In genomic region chr12:53696285-53696654, GRCh38 we compare ENCODE assay signal across 10 cellular contexts. TPM values are rescaled to one million over a fixed set of nuclear protein-coding genes. Genes with fewer than 3 reads are reported as not detected.
DNase-seq lines count a peak whose midpoint lies in the region; ATAC-seq and TF ChIP-seq lines count a peak whose summit lies in the region.
"Had no signal": no experiment of that assay in that cellular context is flagged by ENCODE, and none has a peak within 500 bp of the region (broad histone marks: within the 10 kb centered on the region; RNA-seq: fewer than 3 reads in every experiment).

No MANE protein-coding gene starts in this region.

- 0 to 4% methylated on average over 2 to 11 of the region's 11 CpGs for WGBS in transverse colon (ENCODE audit: low coverage in 1 of 2), 2 donors

- H3K4me3 ChIP-seq in RWPE2 (ENCODE audit: severe bottlenecking): peak overlapping the region; percentile 15
- peak overlapping the region; percentile 40 for H3K4me3 ChIP-seq in epithelial cell of esophagus (ENCODE audit: low read length)
- peak overlapping the region in 2 of 4 donors; percentile 26 to 32 for H3K4me3 ChIP-seq in transverse colon

- TF ChIP-seq CTCF in RWPE2 (IDR thresholded peaks at IDR 0.05; ENCODE audit: poor library complexity, severe bottlenecking): no peak
- no peak for TF ChIP-seq CTCF in epithelial cell of esophagus (IDR thresholded peaks at IDR 0.05; ENCODE audit: insufficient read depth, low read depth, low read length, missing control alignments)
- no peak for TF ChIP-seq CTCF in transverse colon (IDR thresholded peaks at IDR 0.05)

- in situ Hi-C loops in transverse colon (cut with MboI; ENCODE audit: low pct_ligation_motif_present in 1 of 4, low pct_unique_long_range_greater_than_20kb in 1 of 4, low sequenced_read_pairs in 3 of 4): no loop called here

- peak; percentile 87 for DNase-seq in Daoy (ENCODE audit: low read depth)
- DNase-seq in Kasumi-1 (lab: John Stamatoyannopoulos, UW): peak; percentile 20 to 38
- peak; percentile 86 for DNase-seq in RWPE2 (ENCODE audit: low spot score)
- peak; percentile 98 for DNase-seq in epithelial cell of esophagus (ENCODE audit: low read depth)
- peak; percentile 93 to 94 for DNase-seq in lung microvascular endothelial cell (ENCODE audit: low read depth in 2 of 2)
- peak; percentile 78 for DNase-seq in transverse colon

- intact Hi-C loops in transverse colon (cut with DNase I; ENCODE audit: low total_unique reads): no loop called here

- no peaks in the 10 kb centered on the region for H3K36me3 ChIP-seq in RWPE2 (ENCODE audit: low read depth)
- H3K36me3 ChIP-seq in transverse colon: no peaks in the 10 kb centered on the region

- ATAC-seq in RWPE2 (ENCODE audit: low read depth): peak; percentile 96
- no peak for ATAC-seq in GM21619 (IDR thresholded peaks at IDR 0.05; ENCODE audit: unreplicated experiment)
- ATAC-seq in GM19351 (IDR thresholded peaks at IDR 0.05; ENCODE audit: unreplicated experiment): no peak

- TF ChIP-seq EP300 in transverse colon (IDR thresholded peaks at IDR 0.05; ENCODE audit: low read depth): no peak

- H3K9me3 ChIP-seq in RWPE2 (ENCODE audit: severe bottlenecking) (no peaks in the 10 kb centered on the region), transverse colon (no peaks in the 10 kb centered on the region)

- no peak for TF ChIP-seq POLR2A in transverse colon (IDR thresholded peaks at IDR 0.05)

- H3K27me3 ChIP-seq in RWPE2 (ENCODE audit: insufficient read depth, poor library complexity, severe bottlenecking) (no peaks in the 10 kb centered on the region), transverse colon (peaks cover 97% of the 10 kb centered on the region)

- peaks cover 15% of the 10 kb centered on the region for H3K4me1 ChIP-seq in RWPE2 (ENCODE audit: insufficient read depth, poor library complexity, severe bottlenecking)
- peaks cover 9 to 25% (median 16%) of the 10 kb centered on the region in 4 donors for H3K4me1 ChIP-seq in transverse colon

- H3K27ac ChIP-seq in RWPE2 (ENCODE audit: poor library complexity, severe bottlenecking) (peak overlapping the region; percentile 67), transverse colon (no peak overlapping the region)

RNA-seq across cellular contexts. Expression of gene ATP5MC2, which starts 20.4 kb away (rescaled TPM):
- 351 and 471 TPM in 2 replicates for total RNA-seq in Daoy (2014; rRNA removed; shearing (Covaris generic))
- total RNA-seq in lung microvascular endothelial cell: 129 and 141 TPM in 2 replicates
- total RNA-seq in transverse colon: 100 to 1,000 TPM; 248 to 394 (median 337) TPM

RNA-seq across cellular contexts. Expression of gene CALCOCO1, which starts 31.0 kb away (rescaled TPM):
- 15.1 and 21.4 TPM in 2 replicates for total RNA-seq in Daoy (2014; rRNA removed; shearing (Covaris generic))
- total RNA-seq in lung microvascular endothelial cell (47.3 and 77.8 TPM in 2 replicates), transverse colon (100 to 1,000 TPM; 118 to 186 (median 168) TPM)

RNA-seq across cellular contexts. Expression of gene CISTR, which starts 55.5 kb away (rescaled TPM):
- total RNA-seq in Daoy (2014; rRNA removed; shearing (Covaris generic)): not detected in 2 replicates
- not detected in 2 replicates for total RNA-seq in lung microvascular endothelial cell
- not detected for total RNA-seq in transverse colon
- total RNA-seq: T-helper 1 cell treated with Interleukin-12 subunit alpha and Interleukin-12 subunit beta and Interleukin-4 antibody, amounts not matched to agents 30 ng/mL and 1 ng/mL, for 36 hours; temporal lobe had no signal

Comparison
In these comparisons a context has a peak if more than half of its experiments do, and no peak if none do; other contexts are left out.
1. DNase-seq: peak in every context shown above with its lines; median percentile 98 in epithelial cell of esophagus; 94 in lung microvascular endothelial cell; 87 in Daoy; 86 in RWPE2; 78 in transverse colon; 29 in Kasumi-1.